Comparison of ENCODE assay signal across 10 cellular contexts in the genomic region with DNA sequence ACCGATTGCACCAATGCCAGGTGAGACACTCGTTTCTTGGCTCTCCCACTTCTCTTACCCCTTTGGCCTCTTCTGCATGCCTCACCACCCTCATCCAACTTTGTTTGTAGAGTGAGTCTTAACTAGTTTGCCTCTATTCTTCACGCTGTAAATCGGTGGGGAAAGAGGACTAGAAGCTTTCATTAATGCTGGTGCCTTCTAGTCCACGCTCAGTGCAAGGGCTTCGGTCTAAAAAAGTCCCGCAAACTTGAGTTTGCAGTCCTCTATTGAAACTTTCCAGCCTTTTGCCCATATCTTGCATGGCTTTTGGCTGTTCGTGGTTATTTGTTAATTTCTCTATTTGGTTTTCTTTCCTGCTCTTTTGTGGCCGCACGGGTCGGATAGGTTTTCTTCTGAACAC. TPM values are rescaled to one million over a fixed set of nuclear protein-coding genes. Genes with fewer than 3 reads are reported as not detected.
DNase-seq lines count a peak whose midpoint lies in the region; ATAC-seq and TF ChIP-seq lines count a peak whose summit lies in the region.
"Had no signal": no experiment of that assay in that cellular context is flagged by ENCODE, and none has a peak within 500 bp of the region (broad histone marks: within the 10 kb centered on the region; RNA-seq: fewer than 3 reads in every experiment).

No MANE protein-coding gene starts in this region.

- H3K18ac ChIP-seq in IMR-90 (ENCODE audit: low read depth, low read length) (no peak overlapping the region), trophoblast cell (ENCODE audit: low read length) (no peak overlapping the region)

- H3K79me1 ChIP-seq in IMR-90 (ENCODE audit: low read depth in 1 of 2, low read length in 2 of 2) (no peaks in the 10 kb centered on the region), trophoblast cell (ENCODE audit: low read length) (no peaks in the 10 kb centered on the region)

- no peaks in the 10 kb centered on the region for H3K9me1 ChIP-seq in IMR-90 (ENCODE audit: insufficient read depth, low read length)

- no peak overlapping the region for H3K23ac ChIP-seq in IMR-90 (ENCODE audit: low read depth, low read length)
- H3K23ac ChIP-seq in trophoblast cell (ENCODE audit: low read length), result no peak overlapping the region

- no peak overlapping the region for H2BK12ac ChIP-seq in trophoblast cell (ENCODE audit: low read length)

- H3K9ac ChIP-seq in IMR-90 (ENCODE audit: low read depth, low read length) (no peak overlapping the region), endodermal cell (ENCODE audit: extremely low read depth, low read length, poor library complexity, severe bottlenecking) (no peak overlapping the region), trophoblast cell (ENCODE audit: low read length) (no peak overlapping the region)

- peak overlapping the region; percentile 15 for H3K4me2 ChIP-seq in IMR-90 (ENCODE audit: low read depth, low read length)
- H3K4me2 ChIP-seq in trophoblast cell (ENCODE audit: low read length), result peak overlapping the region; percentile 79

- TF ChIP-seq POLR2A in IMR-90 (IDR thresholded peaks at IDR 0.05; ENCODE audit: low read depth, low read length), result no peak

- H3K4me3 ChIP-seq in IMR-90 (ENCODE audit: insufficient read depth, low read depth, low read length), result peak overlapping the region; percentile 35
- peak overlapping the region; percentile 86 for H3K4me3 ChIP-seq in endodermal cell (ENCODE audit: low read length)
- no peak overlapping the region for H3K4me3 ChIP-seq in trophoblast cell (ENCODE audit: low read depth, low read length)

- WGBS in IMR-90 (ENCODE audit: extremely low coverage in 2 of 2, insufficient read length in 1 of 2), 2 experiments, result 33% methylated on average over 2 of the region's 11 CpGs; no CpG with 5 or more reads in 1 of the 2 experiments
- WGBS in endodermal cell (ENCODE audit: insufficient coverage in 1 of 2, insufficient read length in 1 of 2), 2 experiments, result 15 to 40% methylated on average over 1 to 11 of the region's 11 CpGs
- WGBS in trophoblast cell (ENCODE audit: extremely low coverage, insufficient coverage, insufficient read length), result no CpG with 5 or more reads among the region's 11 CpGs

- in situ Hi-C loops in IMR-90 (cut with MboI; ENCODE audit: low sequenced_read_pairs), result no loop called here

- TF ChIP-seq CTCF in IMR-90 (conservative IDR thresholded peaks at IDR 0.05; ENCODE audit: low read depth, low read length) (no peak), endodermal cell (conservative IDR thresholded peaks at IDR 0.05) (no peak)

- H2BK15ac ChIP-seq in IMR-90 (ENCODE audit: low read depth, low read length), result no peak overlapping the region

- CTCF ChIA-PET in IMR-90 (lab: Yijun Ruan, JAX), result no interaction called here

- H3K9me3 Mint-ChIP-seq in endodermal cell, result no peaks in the 10 kb centered on the region

- H3K27me3 Mint-ChIP-seq in endodermal cell (ENCODE audit: insufficient read depth), result peaks cover 51% of the 10 kb centered on the region

- H3K36me3 Mint-ChIP-seq in endodermal cell (ENCODE audit: low read depth), result no peaks in the 10 kb centered on the region

- peak; percentile 22 for DNase-seq in COLO668 (lab: John Stamatoyannopoulos, UW; ENCODE audit: unreplicated experiment)
- DNase-seq in IMR-90, result no peak
- no peak for DNase-seq in endodermal cell
- no peak for DNase-seq in trophoblast cell
- DNase-seq in GF-D8 (lab: John Stamatoyannopoulos, UW), result no peak
- no peak for DNase-seq in superior temporal gyrus (ENCODE audit: extremely low spot score)
- DNase-seq in Ammon's horn (ENCODE audit: low spot score), result no peak
- DNase-seq: SHP77; stimulated activated naive CD4-positive, alpha-beta T cell had no signal

- H2BK20ac ChIP-seq in IMR-90 (ENCODE audit: low read depth, low read length), result no peak overlapping the region

- no peak overlapping the region for H4K8ac ChIP-seq in IMR-90 (ENCODE audit: low read depth in 2 of 2, low read length in 2 of 2)
- no peak overlapping the region for H4K8ac ChIP-seq in trophoblast cell (ENCODE audit: low read depth, low read length)

- H3K4ac ChIP-seq in IMR-90 (ENCODE audit: low read depth, low read length) (no peak overlapping the region), trophoblast cell (ENCODE audit: low read depth, low read length) (no peak overlapping the region)

- H4K5ac ChIP-seq in IMR-90 (ENCODE audit: low read depth, low read length), result no peak overlapping the region

- H3K9me3 ChIP-seq in IMR-90 (ENCODE audit: control insufficient read depth, insufficient read depth, low read length) (no peaks in the 10 kb centered on the region), endodermal cell (ENCODE audit: control insufficient read depth, low read length) (no peaks in the 10 kb centered on the region), trophoblast cell (ENCODE audit: insufficient read depth, low read depth, low read length) (no peaks in the 10 kb centered on the region)

- H2BK120ac ChIP-seq in IMR-90 (ENCODE audit: low read depth, low read length), result no peak overlapping the region
- no peak overlapping the region for H2BK120ac ChIP-seq in trophoblast cell (ENCODE audit: insufficient read depth, low read length, poor library complexity)

- H3K27ac ChIP-seq in IMR-90 (ENCODE audit: insufficient read depth, low read length) (no peak overlapping the region), endodermal cell (ENCODE audit: low read depth, low read length) (no peak overlapping the region), trophoblast cell (ENCODE audit: low read depth, low read length) (no peak overlapping the region)

- BruUV-seq in IMR-90 (replicated peaks; lab: Mats Ljungman, UMichigan), result no TSS peak

- no peak overlapping the region for H2AK9ac ChIP-seq in IMR-90 (replicated peaks; ENCODE audit: low read depth, low read length, poor library complexity)

- POLR2A ChIA-PET in IMR-90 (lab: Charles Lee; ENCODE audit: unreplicated experiment), result no interaction called here

- dilution Hi-C loops in IMR-90 (cut with HindIII; ENCODE audit: low sequenced_read_pairs, unreplicated experiment), result no loop called here

- H3K14ac ChIP-seq in IMR-90 (replicated peaks; ENCODE audit: low read depth, low read length) (no peak overlapping the region), trophoblast cell (ENCODE audit: low read length) (no peak overlapping the region)

- no peak overlapping the region for H4K12ac ChIP-seq in trophoblast cell (ENCODE audit: low read depth, low read length)

- H2BK5ac ChIP-seq in IMR-90 (ENCODE audit: low read depth, low read length, poor library complexity, severe bottlenecking) (no peak overlapping the region), trophoblast cell (ENCODE audit: low read depth, low read length, poor library complexity) (no peak overlapping the region)

- intact Hi-C loops in IMR-90 (cut with micrococcal nuclease), result no loop called here

- TF ChIP-seq RAD21 in IMR-90 (IDR thresholded peaks at IDR 0.05; ENCODE audit: low read length), result no peak

- H3K36me3 ChIP-seq in IMR-90 (ENCODE audit: control insufficient read depth, insufficient read depth, low read length), result no peaks in the 10 kb centered on the region
- H3K36me3 ChIP-seq in endodermal cell (ENCODE audit: control insufficient read depth, insufficient read depth, low read length), result no peaks in the 10 kb centered on the region
- no peaks in the 10 kb centered on the region for H3K36me3 ChIP-seq in trophoblast cell (ENCODE audit: control insufficient read depth in 1 of 2, insufficient read depth in 2 of 2, low read length in 2 of 2)

- H4K91ac ChIP-seq in IMR-90 (ENCODE audit: insufficient read depth, low read depth, low read length) (no peak overlapping the region), trophoblast cell (ENCODE audit: low read depth, low read length) (no peak overlapping the region)

- peak overlapping the region; percentile 81 for H3K4me3 Mint-ChIP-seq in endodermal cell

- peak overlapping the region; percentile 74 for H2AFZ ChIP-seq in IMR-90 (replicated peaks; ENCODE audit: low read length, poor library complexity)
- H2AFZ ChIP-seq in trophoblast cell (ENCODE audit: insufficient read depth, low read length, poor library complexity), result peak overlapping the region; percentile 54

- H3K79me2 ChIP-seq in trophoblast cell (ENCODE audit: control insufficient read depth, insufficient read depth, low read length, poor library complexity), result no peaks in the 10 kb centered on the region

- no peak overlapping the region for H2AK5ac ChIP-seq in IMR-90 (ENCODE audit: low read depth, low read length)
- no peak overlapping the region for H2AK5ac ChIP-seq in trophoblast cell (ENCODE audit: low read length)

- no peaks in the 10 kb centered on the region for H4K20me1 ChIP-seq in IMR-90 (ENCODE audit: insufficient read depth, low read length)

- H3K4me1 Mint-ChIP-seq in endodermal cell, result peaks cover 10% of the 10 kb centered on the region

- no peak overlapping the region for H3K56ac ChIP-seq in IMR-90 (ENCODE audit: extremely low read depth, insufficient read depth, low read length)

- H3K27ac Mint-ChIP-seq in endodermal cell, result no peak overlapping the region

- H3K27me3 ChIP-seq in IMR-90 (ENCODE audit: control insufficient read depth, insufficient read depth, low read length) (peaks cover 5% of the 10 kb centered on the region), endodermal cell (ENCODE audit: control insufficient read depth, insufficient read depth, low read length, poor library complexity, severe bottlenecking) (peaks cover 35% of the 10 kb centered on the region), trophoblast cell (ENCODE audit: insufficient read depth, low read length) (peaks cover 9% of the 10 kb centered on the region)

- no peak for ATAC-seq in IMR-90 (ENCODE audit: low read depth)

- no peaks in the 10 kb centered on the region for H3K4me1 ChIP-seq in IMR-90 (ENCODE audit: control insufficient read depth, insufficient read depth, low read length)
- H3K4me1 ChIP-seq in endodermal cell (ENCODE audit: control insufficient read depth, insufficient read depth, low read length), result no peaks in the 10 kb centered on the region
- peaks cover 0 to 5% of the 10 kb centered on the region in 2 experiments for H3K4me1 ChIP-seq in trophoblast cell (ENCODE audit: control insufficient read depth in 1 of 2, insufficient read depth in 2 of 2, low read length in 2 of 2)

TF ChIP-seq in IMR-90, 13 proteins besides CTCF, POLR2A, EP300 and RAD21 (continues in another document):
- no peak for TF ChIP-seq FOS (IDR thresholded peaks at IDR 0.05; ENCODE audit: low read depth, low read length)

RNA-seq across cellular contexts. Expression of gene DACH2, which starts 0.8 kb away (rescaled TPM):
- total RNA-seq in IMR-90 (2012; rRNA removed) (3.8 and 4.4 TPM in 2 replicates), endodermal cell (1 to 10 TPM; 2.2 to 2.3 TPM)
- polyA plus RNA-seq in IMR-90 (2012; rRNA removed), result 2.2 and 2.8 TPM in 2 replicates
- 1.0 and 1.2 TPM in 2 replicates for polyA plus RNA-seq in IMR-90 (2012; cell fraction: cytosol; rRNA removed)
- 1.7 and 4.8 TPM in 2 replicates for polyA plus RNA-seq in IMR-90 (2012; cell fraction: nucleus; rRNA removed; ENCODE audit: low replicate concordance)
- polyA plus RNA-seq in endodermal cell (2013, experiment 1 of 2), result 10.2 TPM
- 9.0 TPM for polyA plus RNA-seq in endodermal cell (2013, experiment 2 of 2)
- 0.34 and 0.51 TPM in 2 replicates for polyA plus RNA-seq in trophoblast cell (2013)
- total RNA-seq: activated CD8-positive, alpha-beta memory T cell treated with anti-CD3 and anti-CD28 coated beads for 36 hours had no signal
